27 cellular contexts compared by ENCODE assay signal in genomic region chr17:35891273-35891672, GRCh38. TPM values are rescaled to one million over a fixed set of nuclear protein-coding genes. Genes with fewer than 3 reads are reported as not detected.
DNase-seq lines count a peak whose midpoint lies in the region; ATAC-seq, FAIRE-seq and TF ChIP-seq lines count a peak whose summit lies in the region.
"Had no signal": no experiment of that assay in that cellular context is flagged by ENCODE, and none has a peak within 500 bp of the region (broad histone marks: within the 10 kb centered on the region; RNA-seq: fewer than 3 reads in every experiment).

No MANE protein-coding gene starts in this region.

- no peaks in the 10 kb centered on the region for H3K36me3 ChIP-seq in K562 (ENCODE audit: control insufficient read depth, insufficient read depth, low read length)
- H3K36me3 ChIP-seq: BE2C, cardiac muscle cell, lower lobe of right lung, neutrophil, prostate gland, upper lobe of right lung had no signal

- H3K4me1 Mint-ChIP-seq in activated CD4-positive, alpha-beta memory T cell treated with anti-CD3 and anti-CD28 coated beads, Interleukin-2, amount 10 ng/mL, durations not matched to agents 7 days and 5 days: peaks cover 77% of the 10 kb centered on the region
- H3K4me1 Mint-ChIP-seq in activated CD4-positive, alpha-beta memory T cell treated with anti-CD3 and anti-CD28 coated beads for 36 hours (ENCODE audit: low read depth): peaks cover 59% of the 10 kb centered on the region
- H3K4me1 Mint-ChIP-seq in stimulated activated naive CD8-positive, alpha-beta T cell treated with anti-CD3 and anti-CD28 coated beads, Interleukin-15, amount 100 ng/mL, for 72 hours: peaks cover 77% of the 10 kb centered on the region

- H3K9ac ChIP-seq in K562 (ENCODE audit: insufficient read depth in 1 of 2, low read depth in 2 of 2, low read length in 2 of 2): no peak overlapping the region

- no peak for TF ChIP-seq EP300 in K562 (IDR thresholded peaks at IDR 0.05; ENCODE audit: low read length)

- TF ChIP-seq CTCF in K562 (IDR thresholded peaks at IDR 0.05 in 2 of 3, conservative IDR thresholded peaks at IDR 0.05 in 1 of 3; ENCODE audit: insufficient read depth in 2 of 3, low read depth in 1 of 3, low read length in 3 of 3): no peak

- DNase-seq in activated CD4-positive, alpha-beta memory T cell treated with anti-CD3 and anti-CD28 coated beads, Interleukin-2, amount 10 ng/mL, durations not matched to agents 7 days and 5 days: no peak
- no peak for DNase-seq in activated CD4-positive, alpha-beta memory T cell treated with anti-CD3 and anti-CD28 coated beads for 36 hours
- peak; percentile 81 for DNase-seq in Jurkat, Clone E6-1 (ENCODE audit: low read depth, low spot score)
- DNase-seq in K562 (ENCODE audit: extremely low read depth in 1 of 4, low spot score in 3 of 4) (no peak), frontal cortex (ENCODE audit: low spot score in 2 of 2) (no peak)
- DNase-seq in stimulated activated naive CD8-positive, alpha-beta T cell treated with anti-CD3 and anti-CD28 coated beads, Interleukin-15, amount 100 ng/mL, for 72 hours: no peak
- no peak for DNase-seq in effector CD8-positive, alpha-beta T cell (lab: John Stamatoyannopoulos, UW)
- DNase-seq: activated CD8-positive, alpha-beta memory T cell treated with anti-CD3 and anti-CD28 coated beads, Interleukin-2, amount 50 U/mL, for 48 hours; BE2C; cortex of kidney; KBM-7; lower lobe of right lung; NCI-H1436 treated with DMSO at 0.1 percent for 48 hours; PC-3; SHP77 treated with DMSO at 0.1 percent for 48 hours; SW 1271; upper lobe of right lung had no signal

- no peak for TF ChIP-seq RAD21 in K562 (CRISPR knock-in tag; conservative IDR thresholded peaks at IDR 0.05 in 1 of 2, IDR thresholded peaks at IDR 0.05 in 1 of 2)

- H3K4me2 ChIP-seq in K562 (ENCODE audit: insufficient read depth, low read length): no peak overlapping the region

- peak overlapping the region; percentile 76 for H3K27ac Mint-ChIP-seq in activated CD4-positive, alpha-beta memory T cell treated with anti-CD3 and anti-CD28 coated beads, Interleukin-2, amount 10 ng/mL, durations not matched to agents 7 days and 5 days
- no peak overlapping the region for H3K27ac Mint-ChIP-seq in activated CD4-positive, alpha-beta memory T cell treated with anti-CD3 and anti-CD28 coated beads for 36 hours
- H3K27ac Mint-ChIP-seq in stimulated activated naive CD8-positive, alpha-beta T cell treated with anti-CD3 and anti-CD28 coated beads, Interleukin-15, amount 100 ng/mL, for 72 hours: peak overlapping the region in 1 of 2 donors; percentile 59

- 0 out of 2 replicates have a peak overlapping the region, but pooled peaks have one; percentile 32 for H2AFZ ChIP-seq in K562 (ENCODE audit: low read depth, low read length)

- TF ChIP-seq POLR2A in K562 (conservative IDR thresholded peaks at IDR 0.05): no peak

- H3K27ac ChIP-seq in K562 (ENCODE audit: extremely low read depth, low read depth, low read length): no peak overlapping the region
- H3K27ac ChIP-seq: cardiac muscle cell, lower lobe of right lung, neutrophil, prostate gland, upper lobe of right lung had no signal

- no TSS peak for BruUV-seq in K562 (replicated peaks; lab: Mats Ljungman, UMichigan)

- no peak overlapping the region for H3K4me3 Mint-ChIP-seq in activated CD4-positive, alpha-beta memory T cell treated with anti-CD3 and anti-CD28 coated beads, Interleukin-2, amount 10 ng/mL, durations not matched to agents 7 days and 5 days
- H3K4me3 Mint-ChIP-seq in activated CD4-positive, alpha-beta memory T cell treated with anti-CD3 and anti-CD28 coated beads for 36 hours: no peak overlapping the region
- H3K4me3 Mint-ChIP-seq in stimulated activated naive CD8-positive, alpha-beta T cell treated with anti-CD3 and anti-CD28 coated beads, Interleukin-15, amount 100 ng/mL, for 72 hours: peak overlapping the region; percentile 34 to 70

- intact Hi-C loops in activated CD4-positive, alpha-beta memory T cell treated with anti-CD3 and anti-CD28 coated beads for 36 hours (cut with micrococcal nuclease): no loop called here
- intact Hi-C loops in K562 (cut with micrococcal nuclease): no loop called here

- H3K4me1 ChIP-seq in K562 (replicated peaks in 1 of 2; ENCODE audit: control insufficient read depth in 2 of 2, insufficient read depth in 2 of 2, low read length in 2 of 2): peaks cover 0 to 14% of the 10 kb centered on the region in 2 experiments; a peak in 3 of 5 replicates
- H3K4me1 ChIP-seq: BE2C, prostate gland had no signal

- H3K27me3 ChIP-seq in K562 (ENCODE audit: control insufficient read depth in 2 of 2, insufficient read depth in 2 of 2, low read length in 2 of 2): no peaks in the 10 kb centered on the region
- H3K27me3 ChIP-seq: BE2C, cardiac muscle cell, neutrophil, upper lobe of right lung had no signal

- H3K27me3 Mint-ChIP-seq in activated CD4-positive, alpha-beta memory T cell treated with anti-CD3 and anti-CD28 coated beads, Interleukin-2, amount 10 ng/mL, durations not matched to agents 7 days and 5 days: no peaks in the 10 kb centered on the region
- H3K27me3 Mint-ChIP-seq in activated CD4-positive, alpha-beta memory T cell treated with anti-CD3 and anti-CD28 coated beads for 36 hours: no peaks in the 10 kb centered on the region
- no peaks in the 10 kb centered on the region for H3K27me3 Mint-ChIP-seq in stimulated activated naive CD8-positive, alpha-beta T cell treated with anti-CD3 and anti-CD28 coated beads, Interleukin-15, amount 100 ng/mL, for 72 hours

- no peak for ATAC-seq in K562
- ATAC-seq in stimulated activated naive CD8-positive, alpha-beta T cell treated with anti-CD3 and anti-CD28 coated beads, Interleukin-15, amount 100 ng/mL, for 72 hours: no peak
- ATAC-seq in activated CD4-positive, CD25-positive, alpha-beta regulatory T cell treated with anti-CD3 and anti-CD28 coated beads, Interleukin-2, amount 50 U/mL, for 24 hours: no peak
- ATAC-seq: PC-3 had no signal

- H3K79me2 ChIP-seq in K562 (ENCODE audit: control insufficient read depth, insufficient read depth, low read length): no peaks in the 10 kb centered on the region

- POLR2A ChIA-PET in activated CD4-positive, alpha-beta memory T cell treated with anti-CD3 and anti-CD28 coated beads, Interleukin-2, amount 10 ng/mL, durations not matched to agents 7 days and 5 days (lab: Charles Lee): interaction anchor here (0.9 to 9.6 kb wide), 6 partner anchors 9 to 83 kb away, joined by 3 to 228 read pairs (median 6); partner anchors contain the start of genes CCL5, RDM1 and TAF15
- POLR2A ChIA-PET in activated CD4-positive, alpha-beta memory T cell treated with anti-CD3 and anti-CD28 coated beads for 36 hours (lab: Charles Lee): interaction anchor here (0.9 to 1.6 kb wide), 3 partner anchors 11 to 82 kb away, joined by 3 to 5 read pairs (median 3); partner anchors contain the start of gene TAF15
- POLR2A ChIA-PET in K562 (lab: Yijun Ruan, JAX): interaction anchor here (2.0 kb wide), 1 partner anchor 11 kb away, joined by 9 read pairs; the partner anchor contains the start of gene CCL5

- in situ Hi-C loops in K562 (cut with MboI): no loop called here

- FAIRE-seq in K562 (lab: Jason Lieb, UNC) (no peak), frontal cortex (lab: Jason Lieb, UNC) (no peak)
- FAIRE-seq: H1, keratinocyte had no signal

- no peak overlapping the region for H3K4me3 ChIP-seq in Jurkat, Clone E6-1 (ENCODE audit: low read length)
- H3K4me3 ChIP-seq in K562: no peak overlapping the region
- H3K4me3 ChIP-seq: cardiac muscle cell, lower lobe of right lung, prostate gland, upper lobe of right lung had no signal

- no peaks in the 10 kb centered on the region for H3K9me3 ChIP-seq in K562 (replicated peaks; ENCODE audit: control insufficient read depth, insufficient read depth, low read depth, low read length)
- H3K9me3 ChIP-seq: BE2C, lower lobe of right lung, neutrophil, prostate gland, upper lobe of right lung had no signal

- CTCF ChIA-PET in activated CD4-positive, alpha-beta memory T cell treated with anti-CD3 and anti-CD28 coated beads, Interleukin-2, amount 10 ng/mL, durations not matched to agents 7 days and 5 days (lab: Charles Lee): interaction anchor here (2.5 kb wide), 1 partner anchor 12 kb away, joined by 10 read pairs; the partner anchor contains the start of gene CCL5
- CTCF ChIA-PET in activated CD4-positive, alpha-beta memory T cell treated with anti-CD3 and anti-CD28 coated beads for 36 hours (lab: Charles Lee): no interaction called here
- CTCF ChIA-PET in K562 (lab: Yijun Ruan, JAX; ENCODE audit: low intra/inter-chr PET ratio): no interaction called here

- peaks cover 16% of the 10 kb centered on the region for H3K36me3 Mint-ChIP-seq in activated CD4-positive, alpha-beta memory T cell treated with anti-CD3 and anti-CD28 coated beads, Interleukin-2, amount 10 ng/mL, durations not matched to agents 7 days and 5 days (ENCODE audit: low read depth)
- H3K36me3 Mint-ChIP-seq in activated CD4-positive, alpha-beta memory T cell treated with anti-CD3 and anti-CD28 coated beads for 36 hours: no peaks in the 10 kb centered on the region

- no peaks in the 10 kb centered on the region for H3K9me3 Mint-ChIP-seq in activated CD4-positive, alpha-beta memory T cell treated with anti-CD3 and anti-CD28 coated beads, Interleukin-2, amount 10 ng/mL, durations not matched to agents 7 days and 5 days
- no peaks in the 10 kb centered on the region for H3K9me3 Mint-ChIP-seq in activated CD4-positive, alpha-beta memory T cell treated with anti-CD3 and anti-CD28 coated beads for 36 hours
- H3K9me3 Mint-ChIP-seq in stimulated activated naive CD8-positive, alpha-beta T cell treated with anti-CD3 and anti-CD28 coated beads, Interleukin-15, amount 100 ng/mL, for 72 hours: peaks cover 4 to 7% of the 10 kb centered on the region in 2 donors

- 75% methylated on average over 4 of the region's 4 CpGs for WGBS in K562 (ENCODE audit: insufficient coverage, low coverage, missing lambda C conversion rate)

- no peaks in the 10 kb centered on the region for H3K9me1 ChIP-seq in K562 (ENCODE audit: control insufficient read depth, insufficient read depth, low read length)

- H4K20me1 ChIP-seq in K562 (replicated peaks; ENCODE audit: control insufficient read depth, insufficient read depth, low read length): no peaks in the 10 kb centered on the region

RNA-seq across cellular contexts. Expression of gene CCL5, which starts 11.1 kb away (rescaled TPM):
- 100 to 1,000 TPM; 482 to 491 TPM for total RNA-seq in activated CD4-positive, alpha-beta memory T cell treated with anti-CD3 and anti-CD28 coated beads, Interleukin-2, amount 10 ng/mL, durations not matched to agents 7 days and 5 days
- total RNA-seq in activated CD4-positive, alpha-beta memory T cell treated with anti-CD3 and anti-CD28 coated beads for 36 hours: 100 to 1,000 TPM; 120 to 133 TPM
- not detected for polyA plus RNA-seq in Jurkat, Clone E6-1 (2012; ENCODE audit: insufficient read depth, insufficient read length)
- total RNA-seq in K562 (2011; cell fraction: chromatin; rRNA removed; ENCODE audit: low replicate concordance): 0.37 TPM in 1 of 2 replicates, not detected in the other
- total RNA-seq in K562 (2011; cell fraction: nucleolus; rRNA removed): not detected in 2 replicates
- total RNA-seq in K562 (2011; cell fraction: nucleoplasm; rRNA removed): 0.29 TPM in 1 of 2 replicates, not detected in the other
- total RNA-seq in K562 (2014; rRNA removed) (0.08 and 0.18 TPM in 2 replicates), K562 (2014; rRNA removed; fragmentation: Illumina TruSeq; extraction: Trizol) (0.16 TPM in 1 of 2 replicates, not detected in the other), K562 (2015; rRNA removed; fragmentation: Illumina TruSeq; extraction: Trizol) (0.18 and 0.23 TPM in 2 replicates), K562 (2021) (0.56 and 0.58 TPM in 2 replicates), frontal cortex (not detected)
- polyA plus RNA-seq in K562 (2011; rRNA removed) (0.08 and 0.53 TPM in 2 replicates), K562 (2014; fragmentation: Illumina TruSeq; extraction: Trizol) (0.43 TPM in 2 replicates), K562 (2014; fragmentation: Nextera tagmentation; extraction: Ambion mirVana) (under 1 TPM; 0.46 to 0.59 TPM), K562 (2014; rRNA removed) (0.30 and 0.49 TPM in 2 replicates)
- polyA plus RNA-seq in K562 (2011; cell fraction: cytosol; rRNA removed): 0.72 TPM in 1 of 2 replicates, not detected in the other
- not detected in 2 replicates for polyA plus RNA-seq in K562 (2011; cell fraction: nucleus; rRNA removed)
- polyA plus RNA-seq in K562 (2012): 0.30 and 0.65 TPM in 2 replicates
- not detected in 2 replicates for polyA minus RNA-seq in K562 (2011; rRNA and poly(A)+ RNA removed)
- 0.86 TPM in 1 of 2 replicates, not detected in the other for polyA minus RNA-seq in K562 (2011; cell fraction: cytosol; rRNA and poly(A)+ RNA removed)
- polyA minus RNA-seq in K562 (2011; cell fraction: nucleus; rRNA and poly(A)+ RNA removed): not detected in 2 replicates
- total RNA-seq: cardiac muscle cell, H1, HT-29, NCI-H460, PC-3 had no signal
- polyA plus RNA-seq: H1 had no signal

RNA-seq across cellular contexts. Expression of gene HEATR9, which starts 22.6 kb away (rescaled TPM):
- 1 to 10 TPM; 2.3 to 3.1 TPM for total RNA-seq in activated CD4-positive, alpha-beta memory T cell treated with anti-CD3 and anti-CD28 coated beads, Interleukin-2, amount 10 ng/mL, durations not matched to agents 7 days and 5 days
- total RNA-seq in activated CD4-positive, alpha-beta memory T cell treated with anti-CD3 and anti-CD28 coated beads for 36 hours: under 1 TPM; 0.24 to 0.27 TPM
- not detected for polyA plus RNA-seq in Jurkat, Clone E6-1 (2012; ENCODE audit: insufficient read depth, insufficient read length)
- total RNA-seq in K562 (2011; cell fraction: chromatin; rRNA removed; ENCODE audit: low replicate concordance): not detected in 2 replicates
- not detected in 2 replicates for total RNA-seq in K562 (2011; cell fraction: nucleolus; rRNA removed)
- total RNA-seq in K562 (2011; cell fraction: nucleoplasm; rRNA removed): not detected in 2 replicates
- not detected in 2 replicates for total RNA-seq in K562 (2014; rRNA removed)
- total RNA-seq in K562 (2014; rRNA removed; fragmentation: Illumina TruSeq; extraction: Trizol): not detected in 2 replicates
- total RNA-seq in K562 (2015; rRNA removed; fragmentation: Illumina TruSeq; extraction: Trizol): not detected in 2 replicates
- total RNA-seq in K562 (2021): not detected in 2 replicates
- not detected in 2 replicates for polyA plus RNA-seq in K562 (2011; rRNA removed)
- not detected in 2 replicates for polyA plus RNA-seq in K562 (2011; cell fraction: cytosol; rRNA removed)
- polyA plus RNA-seq in K562 (2011; cell fraction: nucleus; rRNA removed): not detected in 2 replicates
- polyA plus RNA-seq in K562 (2012): not detected in 2 replicates
- polyA plus RNA-seq in K562 (2014; fragmentation: Illumina TruSeq; extraction: Trizol): not detected in 2 replicates
- not detected for polyA plus RNA-seq in K562 (2014; fragmentation: Nextera tagmentation; extraction: Ambion mirVana)
- not detected in 2 replicates for polyA plus RNA-seq in K562 (2014; rRNA removed)
- polyA minus RNA-seq in K562 (2011; rRNA and poly(A)+ RNA removed): not detected in 2 replicates
- not detected in 2 replicates for polyA minus RNA-seq in K562 (2011; cell fraction: cytosol; rRNA and poly(A)+ RNA removed)
- not detected in 2 replicates for polyA minus RNA-seq in K562 (2011; cell fraction: nucleus; rRNA and poly(A)+ RNA removed)
- total RNA-seq in frontal cortex: not detected
- total RNA-seq: cardiac muscle cell, H1, HT-29, NCI-H460, PC-3, subcutaneous adipose tissue had no signal
- polyA plus RNA-seq: H1, keratinocyte had no signal

RNA-seq across cellular contexts. Expression of gene RDM1, which starts 39.3 kb away (rescaled TPM):
- 10 to 100 TPM; 14.4 to 16.9 TPM for total RNA-seq in activated CD4-positive, alpha-beta memory T cell treated with anti-CD3 and anti-CD28 coated beads, Interleukin-2, amount 10 ng/mL, durations not matched to agents 7 days and 5 days
- 10 to 100 TPM; 10.4 to 10.6 TPM for total RNA-seq in activated CD4-positive, alpha-beta memory T cell treated with anti-CD3 and anti-CD28 coated beads for 36 hours
- polyA plus RNA-seq in Jurkat, Clone E6-1 (2012; ENCODE audit: insufficient read depth, insufficient read length): 22.9 TPM
- total RNA-seq in K562 (2011; cell fraction: chromatin; rRNA removed; ENCODE audit: low replicate concordance): 9.4 and 10.6 TPM in 2 replicates
- total RNA-seq in K562 (2011; cell fraction: nucleolus; rRNA removed): 5.8 and 9.9 TPM in 2 replicates
- 9.5 and 10.0 TPM in 2 replicates for total RNA-seq in K562 (2011; cell fraction: nucleoplasm; rRNA removed)
- total RNA-seq in K562 (2014; rRNA removed) (2.5 and 3.9 TPM in 2 replicates), K562 (2014; rRNA removed; fragmentation: Illumina TruSeq; extraction: Trizol) (4.8 and 5.6 TPM in 2 replicates), K562 (2015; rRNA removed; fragmentation: Illumina TruSeq; extraction: Trizol) (2.9 and 3.0 TPM in 2 replicates), K562 (2021) (5.0 and 5.7 TPM in 2 replicates), frontal cortex (0.41 TPM)
- polyA plus RNA-seq in K562 (2011; rRNA removed) (8.3 and 9.6 TPM in 2 replicates), K562 (2014; fragmentation: Illumina TruSeq; extraction: Trizol) (5.4 and 7.0 TPM in 2 replicates), K562 (2014; fragmentation: Nextera tagmentation; extraction: Ambion mirVana) (10 to 100 TPM in 1 of 2 experiments, 1 to 10 TPM in 1; 8.5 to 11.2 TPM), K562 (2014; rRNA removed) (6.1 and 6.5 TPM in 2 replicates)
- polyA plus RNA-seq in K562 (2011; cell fraction: cytosol; rRNA removed): 5.7 and 6.5 TPM in 2 replicates
- polyA plus RNA-seq in K562 (2011; cell fraction: nucleus; rRNA removed): 19.5 and 20.6 TPM in 2 replicates
- 7.0 and 12.5 TPM in 2 replicates for polyA plus RNA-seq in K562 (2012)
- 4.0 TPM in 2 replicates for polyA minus RNA-seq in K562 (2011; rRNA and poly(A)+ RNA removed)
- 2.5 and 3.3 TPM in 2 replicates for polyA minus RNA-seq in K562 (2011; cell fraction: cytosol; rRNA and poly(A)+ RNA removed)
- 3.3 and 3.9 TPM in 2 replicates for polyA minus RNA-seq in K562 (2011; cell fraction: nucleus; rRNA and poly(A)+ RNA removed)
- total RNA-seq: lower lobe of right lung, subcutaneous adipose tissue, upper lobe of right lung had no signal

RNA-seq across cellular contexts. Expression of gene LYZL6, which starts 52.2 kb away (rescaled TPM):
- total RNA-seq in activated CD4-positive, alpha-beta memory T cell treated with anti-CD3 and anti-CD28 coated beads, Interleukin-2, amount 10 ng/mL, durations not matched to agents 7 days and 5 days: not detected
- total RNA-seq in activated CD4-positive, alpha-beta memory T cell treated with anti-CD3 and anti-CD28 coated beads for 36 hours: not detected
- not detected for polyA plus RNA-seq in Jurkat, Clone E6-1 (2012; ENCODE audit: insufficient read depth, insufficient read length)
- not detected in 2 replicates for total RNA-seq in K562 (2011; cell fraction: chromatin; rRNA removed; ENCODE audit: low replicate concordance)
- total RNA-seq in K562 (2011; cell fraction: nucleolus; rRNA removed): not detected in 2 replicates
- total RNA-seq in K562 (2011; cell fraction: nucleoplasm; rRNA removed): not detected in 2 replicates
- not detected in 2 replicates for total RNA-seq in K562 (2014; rRNA removed)
- not detected in 2 replicates for total RNA-seq in K562 (2014; rRNA removed; fragmentation: Illumina TruSeq; extraction: Trizol)
- not detected in 2 replicates for total RNA-seq in K562 (2015; rRNA removed; fragmentation: Illumina TruSeq; extraction: Trizol)
- total RNA-seq in K562 (2021): not detected in 2 replicates
- polyA plus RNA-seq in K562 (2011; rRNA removed): not detected in 2 replicates
- polyA plus RNA-seq in K562 (2011; cell fraction: cytosol; rRNA removed): not detected in 2 replicates
- not detected in 2 replicates for polyA plus RNA-seq in K562 (2011; cell fraction: nucleus; rRNA removed)
- polyA plus RNA-seq in K562 (2012): not detected in 2 replicates
- not detected in 2 replicates for polyA plus RNA-seq in K562 (2014; fragmentation: Illumina TruSeq; extraction: Trizol)
- not detected for polyA plus RNA-seq in K562 (2014; fragmentation: Nextera tagmentation; extraction: Ambion mirVana)
- polyA plus RNA-seq in K562 (2014; rRNA removed): not detected in 2 replicates
- not detected in 2 replicates for polyA minus RNA-seq in K562 (2011; rRNA and poly(A)+ RNA removed)
- not detected in 2 replicates for polyA minus RNA-seq in K562 (2011; cell fraction: cytosol; rRNA and poly(A)+ RNA removed)
- polyA minus RNA-seq in K562 (2011; cell fraction: nucleus; rRNA and poly(A)+ RNA removed): not detected in 2 replicates
- total RNA-seq in frontal cortex: not detected
- total RNA-seq: cardiac muscle cell, H1, HT-29, lower lobe of right lung, mucosa of gallbladder, NCI-H460, PC-3, subcutaneous adipose tissue, upper lobe of right lung had no signal
- polyA plus RNA-seq: cardiac muscle cell, H1, keratinocyte had no signal

Comparison
In these comparisons a context has a peak if more than half of its experiments do, and no peak if none do; other contexts are left out.
1. H3K4me3 Mint-ChIP-seq: peak in stimulated activated naive CD8-positive, alpha-beta T cell treated with anti-CD3 and anti-CD28 coated beads, Interleukin-15, amount 100 ng/mL, for 72 hours (2 of 2); none in activated CD4-positive, alpha-beta memory T cell treated with anti-CD3 and anti-CD28 coated beads, Interleukin-2, amount 10 ng/mL, durations not matched to agents 7 days and 5 days (single experiment) and activated CD4-positive, alpha-beta memory T cell treated with anti-CD3 and anti-CD28 coated beads for 36 hours (single experiment).
2. RNA of gene CCL5, which starts 11.1 kb away (total RNA-seq): 482 to 491 TPM in activated CD4-positive, alpha-beta memory T cell treated with anti-CD3 and anti-CD28 coated beads, Interleukin-2, amount 10 ng/mL, durations not matched to agents 7 days and 5 days and 120 to 133 TPM in activated CD4-positive, alpha-beta memory T cell treated with anti-CD3 and anti-CD28 coated beads for 36 hours; 0.08 to 0.58 TPM in K562 and not detected in frontal cortex (single experiment); every median in the first group is over 10 times any median in the second.